ENCODE assay signal across 1 cellular context in the genomic region with DNA sequence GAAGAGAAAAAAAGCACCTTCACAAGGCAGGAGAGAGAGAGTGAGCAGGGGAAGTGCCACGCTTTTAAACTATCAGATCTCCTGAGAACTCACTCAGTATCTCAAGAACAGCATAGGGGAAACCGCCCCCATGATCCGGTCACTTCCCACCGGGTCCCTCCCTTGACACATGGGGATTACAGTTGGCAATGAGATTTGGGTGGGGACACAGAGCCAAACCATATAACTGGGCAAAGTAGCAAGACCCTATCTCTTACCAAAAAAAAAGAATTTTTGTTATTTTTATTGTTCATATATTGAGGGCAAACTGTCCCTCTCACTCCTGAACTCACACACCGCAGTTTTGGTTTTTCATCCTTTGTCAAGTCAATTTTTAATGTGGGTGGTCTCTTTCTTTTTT.
TF ChIP-seq lines count a peak whose summit lies in the region.

No MANE protein-coding gene starts in this region.

TF ChIP-seq in endothelial cell of umbilical vein, 7 proteins besides CTCF, POLR2A, EP300 and RAD21:
- TF ChIP-seq FOS (IDR thresholded peaks at IDR 0.05; ENCODE audit: borderline replicate concordance, insufficient read depth, low read length) (no peak), EZH2 (IDR thresholded peaks at IDR 0.05; ENCODE audit: borderline replicate concordance, low read depth, low read length, severe bottlenecking) (no peak), POLR2AphosphoS5 (IDR thresholded peaks at IDR 0.05; ENCODE audit: insufficient read depth, low read depth, low read length) (no peak), MYC (IDR thresholded peaks at IDR 0.05; ENCODE audit: low read depth, low read length) (no peak), GATA2 (IDR thresholded peaks at IDR 0.05; ENCODE audit: insufficient read depth, insufficient read length, low read depth, low read length) (no peak)
- TF ChIP-seq, protein P1, sequence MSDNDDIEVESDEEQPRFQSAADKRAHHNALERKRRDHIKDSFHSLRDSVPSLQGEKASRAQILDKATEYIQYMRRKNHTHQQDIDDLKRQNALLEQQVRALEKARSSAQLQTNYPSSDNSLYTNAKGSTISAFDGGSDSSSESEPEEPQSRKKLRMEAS (IDR thresholded peaks at IDR 0.05; ENCODE audit: insufficient read depth, insufficient read length), result no peak
